In the genomic region with DNA sequence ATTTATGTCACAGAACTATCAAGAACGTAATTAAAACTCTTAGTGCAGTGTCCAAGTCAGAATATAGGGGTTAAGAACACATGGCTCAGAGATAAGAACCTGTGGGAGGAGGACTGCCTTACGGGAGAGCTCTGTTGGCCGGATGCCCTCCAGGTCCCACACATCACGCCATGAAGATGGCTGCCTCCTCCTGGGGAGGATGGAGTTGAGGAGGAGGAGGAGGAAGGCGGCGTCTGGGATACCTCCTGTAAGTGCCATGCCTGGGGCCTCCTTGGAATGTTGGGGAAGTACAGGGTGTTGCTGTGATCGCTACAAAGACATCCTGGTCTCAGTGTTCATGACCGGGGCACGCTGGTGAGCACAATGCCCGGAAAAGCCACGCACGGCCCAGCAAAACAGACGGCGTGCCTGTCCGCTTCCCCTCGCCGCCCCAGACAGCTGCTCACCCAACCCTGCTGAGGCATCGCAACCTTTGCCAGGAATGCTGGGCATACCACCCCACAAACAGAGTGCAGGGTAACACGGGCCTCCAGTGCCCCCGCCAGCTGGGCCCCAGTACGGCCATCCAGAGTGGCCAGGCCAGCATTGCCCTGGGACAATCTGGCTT, we compare ENCODE assay signal across 21 cellular contexts. TPM values are rescaled to one million over a fixed set of nuclear protein-coding genes. Genes with fewer than 3 reads are reported as not detected.
DNase-seq lines count a peak whose midpoint lies in the region; ATAC-seq, FAIRE-seq and TF ChIP-seq lines count a peak whose summit lies in the region.
"Had no signal": no experiment of that assay in that cellular context is flagged by ENCODE, and none has a peak within 500 bp of the region (broad histone marks: within the 10 kb centered on the region; RNA-seq: fewer than 3 reads in every experiment).

No MANE protein-coding gene starts in this region.

- TF ChIP-seq CTCF in liver (IDR thresholded peaks at IDR 0.05; ENCODE audit: low read depth, low read length, missing input control) (no peak), HepG2 (CRISPR knock-in tag; IDR thresholded peaks at IDR 0.05) (no peak), left lung (IDR thresholded peaks at IDR 0.05) (no peak), gastrocnemius medialis (IDR thresholded peaks at IDR 0.05 in 4 of 5, conservative IDR thresholded peaks at IDR 0.05 in 1 of 5) (no peak), glutamatergic neuron (IDR thresholded peaks at IDR 0.05; ENCODE audit: partially characterized antibody, unreplicated experiment) (no peak)

- no peak overlapping the region for H3K4me3 ChIP-seq in liver (ENCODE audit: low read depth in 1 of 3, low read length in 3 of 3)
- no peak overlapping the region for H3K4me3 ChIP-seq in HepG2 (replicated peaks in 1 of 3; ENCODE audit: insufficient read depth in 1 of 3, low read depth in 2 of 3, low read length in 3 of 3)
- no peak overlapping the region for H3K4me3 ChIP-seq in left lung
- no peak overlapping the region for H3K4me3 ChIP-seq in gastrocnemius medialis
- H3K4me3 ChIP-seq: coronary artery, prostate gland had no signal

- POLR2A ChIA-PET in HepG2 (lab: Yijun Ruan, JAX) = interaction anchor here (2.2 kb wide), 1 partner anchor 11 kb away, joined by 7 read pairs; no protein-coding TSS in a partner anchor

- peaks cover 3% of the 10 kb centered on the region for H3K27me3 Mint-ChIP-seq in glutamatergic neuron (ENCODE audit: unreplicated experiment)

- WGBS in liver = 93% methylated on average over 21 of the region's 21 CpGs
- WGBS in HepG2 (ENCODE audit: low lambda C conversion rate) = 74% methylated on average over 17 of the region's 21 CpGs

- H3K4me1 ChIP-seq in liver (ENCODE audit: control insufficient read depth in 4 of 4, insufficient read depth in 4 of 4, low read length in 3 of 4) = peaks cover 0 to 4% (median 0%) of the 10 kb centered on the region in 4 donors
- peaks cover 9% of the 10 kb centered on the region; the same call in 1 of the 2 replicates for H3K4me1 ChIP-seq in HepG2 (ENCODE audit: insufficient read depth, low read length)
- H3K4me1 ChIP-seq in left lung = peaks cover 6 to 38% of the 10 kb centered on the region in 2 donors
- peaks cover 8 to 14% of the 10 kb centered on the region in 2 donors for H3K4me1 ChIP-seq in gastrocnemius medialis
- H3K4me1 ChIP-seq: prostate gland had no signal

- no peak overlapping the region for H2AFZ ChIP-seq in HepG2 (ENCODE audit: low read length)

- FAIRE-seq in HepG2 (lab: Jason Lieb, UNC) = no peak
- FAIRE-seq: H54 had no signal

- in situ Hi-C loops in HepG2 (cut with HindIII; ENCODE audit: extremely low pct_ligation_motif_present, low pct_unique_long_range_greater_than_20kb) (no loop called here), gastrocnemius medialis (cut with MboI; ENCODE audit: low sequenced_read_pairs in 4 of 4) (no loop called here), G401 (cut with HindIII; ENCODE audit: low sequenced_read_pairs) (no loop called here)

- CTCF ChIA-PET in HepG2 (lab: Yijun Ruan, JAX; ENCODE audit: low intra/inter-chr PET ratio, low total read pairs) = no interaction called here

- H3K36me3 ChIP-seq in liver (ENCODE audit: control insufficient read depth in 4 of 4, insufficient read depth in 3 of 4, low read depth in 1 of 4, low read length in 3 of 4) = no peaks in the 10 kb centered on the region
- no peaks in the 10 kb centered on the region for H3K36me3 ChIP-seq in HepG2 (replicated peaks in 1 of 2; ENCODE audit: control insufficient read depth in 1 of 2, insufficient read depth in 2 of 2, low read length in 2 of 2)
- no peaks in the 10 kb centered on the region for H3K36me3 ChIP-seq in left lung
- H3K36me3 ChIP-seq in gastrocnemius medialis = no peaks in the 10 kb centered on the region
- H3K36me3 ChIP-seq: prostate gland had no signal

- H3K9ac ChIP-seq in liver (ENCODE audit: low read depth in 1 of 2, low read length in 2 of 2) = no peak overlapping the region
- no peak overlapping the region for H3K9ac ChIP-seq in HepG2 (ENCODE audit: insufficient read depth, low read depth, low read length)

- ATAC-seq in HepG2 (no peak), left lung (peak; percentile 12), gastrocnemius medialis (peak; percentile 50 to 74), GM18858 (IDR thresholded peaks at IDR 0.05; ENCODE audit: unreplicated experiment) (no peak)
- ATAC-seq: naive thymus-derived CD4-positive, alpha-beta T cell had no signal

- no peaks in the 10 kb centered on the region for H3K36me3 Mint-ChIP-seq in glutamatergic neuron (ENCODE audit: unreplicated experiment)
- H3K36me3 Mint-ChIP-seq: naive thymus-derived CD4-positive, alpha-beta T cell had no signal

- DNase-seq in HepG2 (ENCODE audit: low spot score) = no peak
- DNase-seq in left lung = peak in 1 of 2 donors; percentile 71
- DNase-seq in gastrocnemius medialis = no peak
- DNase-seq in GF-D8 (lab: John Stamatoyannopoulos, UW) = no peak
- DNase-seq in glutamatergic neuron = no peak
- no peak for DNase-seq in G401 (ENCODE audit: low spot score)
- DNase-seq: activated CD4-positive, CD25-positive, alpha-beta regulatory T cell; activated effector memory CD4-positive, alpha-beta T cell treated with anti-CD3 and anti-CD28 coated beads, Interleukin-2, amount 50 U/mL, for 16 hours; C1 segment of cervical spinal cord; erythroblast; Kasumi-1; naive thymus-derived CD4-positive, alpha-beta T cell; NCI-H1417 treated with DMSO at 0.1 percent for 48 hours; stimulated activated CD4-positive, alpha-beta T cell treated with anti-CD3 and anti-CD28 coated beads, Interleukin-2, amount 100 ng/mL, for 24 hours; substantia nigra had no signal

- H3K4me3 Mint-ChIP-seq in glutamatergic neuron (ENCODE audit: unreplicated experiment) = no peak overlapping the region
- H3K4me3 Mint-ChIP-seq: naive thymus-derived CD4-positive, alpha-beta T cell had no signal

- no peak for TF ChIP-seq POLR2A in HepG2 (IDR thresholded peaks at IDR 0.05; ENCODE audit: insufficient read depth in 1 of 2, low read depth in 2 of 2, low read length in 2 of 2)
- TF ChIP-seq POLR2A in gastrocnemius medialis (IDR thresholded peaks at IDR 0.05) = no peak

- H3K9me3 Mint-ChIP-seq in glutamatergic neuron (ENCODE audit: unreplicated experiment) = no peaks in the 10 kb centered on the region
- H3K9me3 Mint-ChIP-seq: naive thymus-derived CD4-positive, alpha-beta T cell had no signal

- TF ChIP-seq RAD21 in liver (IDR thresholded peaks at IDR 0.05) = no peak
- no peak for TF ChIP-seq RAD21 in HepG2 (CRISPR knock-in tag; IDR thresholded peaks at IDR 0.05)

- H3K27ac ChIP-seq in liver (ENCODE audit: low read depth in 1 of 2, low read length in 2 of 2) = no peak overlapping the region
- no peak overlapping the region for H3K27ac ChIP-seq in HepG2 (ENCODE audit: extremely low read length, insufficient read depth, low read length)
- H3K27ac ChIP-seq in left lung = peak overlapping the region in 1 of 2 donors; percentile 66
- peak overlapping the region; percentile 49 to 73 (median 70) for H3K27ac ChIP-seq in gastrocnemius medialis
- H3K27ac ChIP-seq: 22Rv1, prostate gland had no signal

- no peaks in the 10 kb centered on the region for H3K9me3 ChIP-seq in liver (ENCODE audit: control insufficient read depth in 4 of 4, low read length in 3 of 4)
- H3K9me3 ChIP-seq in HepG2 (ENCODE audit: low read length) = no peaks in the 10 kb centered on the region
- no peaks in the 10 kb centered on the region for H3K9me3 ChIP-seq in left lung
- H3K9me3 ChIP-seq in gastrocnemius medialis = no peaks in the 10 kb centered on the region
- H3K9me3 ChIP-seq: prostate gland had no signal

- H4K20me1 ChIP-seq in HepG2 (ENCODE audit: insufficient read depth, low read length) = no peaks in the 10 kb centered on the region

- H3K27me3 ChIP-seq in liver (ENCODE audit: control insufficient read depth in 4 of 4, insufficient read depth in 4 of 4, low read length in 3 of 4) (no peaks in the 10 kb centered on the region), HepG2 (ENCODE audit: control insufficient read depth in 1 of 2, insufficient read depth in 2 of 2, low read length in 2 of 2) (peaks cover 0 to 34% of the 10 kb centered on the region in 2 experiments), left lung (no peaks in the 10 kb centered on the region), gastrocnemius medialis (no peaks in the 10 kb centered on the region)

- H3K79me2 ChIP-seq in HepG2 (ENCODE audit: insufficient read depth, low read length) = no peaks in the 10 kb centered on the region

- H3K4me1 Mint-ChIP-seq in glutamatergic neuron (ENCODE audit: low read depth, unreplicated experiment) = no peaks in the 10 kb centered on the region

- H3K4me2 ChIP-seq in HepG2 (ENCODE audit: low read depth, low read length) = no peak overlapping the region

- BruUV-seq in HepG2 (replicated peaks; lab: Mats Ljungman, UMichigan) = no TSS peak

- H3K27ac Mint-ChIP-seq in glutamatergic neuron (ENCODE audit: unreplicated experiment) = no peak overlapping the region
- H3K27ac Mint-ChIP-seq: naive thymus-derived CD4-positive, alpha-beta T cell had no signal

- TF ChIP-seq EP300 in HepG2 (IDR thresholded peaks at IDR 0.05; ENCODE audit: low read depth in 2 of 2, low read length in 2 of 2) = no peak
- TF ChIP-seq EP300 in HepG2 (CRISPR knock-in tag; IDR thresholded peaks at IDR 0.05; ENCODE audit: borderline replicate concordance) = no peak

- intact Hi-C loops in HepG2 (cut with micrococcal nuclease; ENCODE audit: unreplicated experiment) (no loop called here), left lung (cut with DNase I) (no loop called here), gastrocnemius medialis (cut with DNase I; ENCODE audit: low total_unique reads) (no loop called here)

RNA-seq across cellular contexts. Expression of a gene that starts 28.7 kb away (rescaled TPM):
- total RNA-seq in liver (10 to 100 TPM; 18.7 to 25.8 TPM), HepG2 (2016; rRNA removed; fragmentation: Illumina TruSeq; extraction: Trizol) (4.3 and 5.8 TPM in 2 replicates), left lung (100 to 1,000 TPM; 416 to 512 TPM), gastrocnemius medialis (10 to 100 TPM; 26.7 to 50.6 (median 48.4) TPM), glutamatergic neuron (ENCODE audit: unreplicated experiment) (17.6 TPM)
- polyA plus RNA-seq in liver (10 to 100 TPM; 38.9 to 65.2 TPM), HepG2 (2011; rRNA removed) (38.3 and 40.1 TPM in 2 replicates)
- 1.3 and 2.0 TPM in 2 replicates for total RNA-seq in HepG2 (2016; cell fraction: cytosol; rRNA removed; fragmentation: Illumina TruSeq; extraction: Trizol; ENCODE audit: low read depth)
- total RNA-seq in HepG2 (2016; cell fraction: insoluble cytoplasmic fraction; rRNA removed; fragmentation: Illumina TruSeq; extraction: Trizol) = 2.4 and 6.9 TPM in 2 replicates
- 2.1 and 2.4 TPM in 2 replicates for total RNA-seq in HepG2 (2016; cell fraction: membrane; rRNA removed; fragmentation: Illumina TruSeq; extraction: Trizol)
- 5.9 and 6.5 TPM in 2 replicates for total RNA-seq in HepG2 (2016; cell fraction: nucleus; rRNA removed; fragmentation: Illumina TruSeq; extraction: Trizol)
- polyA plus RNA-seq in HepG2 (2011; cell fraction: cytosol; rRNA removed) = 30.3 and 47.3 TPM in 2 replicates
- 15.2 and 20.2 TPM in 2 replicates for polyA plus RNA-seq in HepG2 (2011; cell fraction: nucleus; rRNA removed)
- polyA plus RNA-seq in HepG2 (2012) = 30.0 and 52.7 TPM in 2 replicates
- polyA plus RNA-seq in HepG2 (2016; cell fraction: cytosol; fragmentation: Illumina TruSeq; extraction: Trizol; ENCODE audit: low read depth) = 1.4 and 1.8 TPM in 2 replicates
- polyA plus RNA-seq in HepG2 (2016; cell fraction: insoluble cytoplasmic fraction; fragmentation: Illumina TruSeq; extraction: Trizol; ENCODE audit: low read depth) = 5.2 and 5.4 TPM in 2 replicates
- 1.9 and 2.4 TPM in 2 replicates for polyA plus RNA-seq in HepG2 (2016; cell fraction: membrane; fragmentation: Illumina TruSeq; extraction: Trizol; ENCODE audit: low read depth)
- 10.1 and 12.9 TPM in 2 replicates for polyA plus RNA-seq in HepG2 (2016; cell fraction: nucleus; fragmentation: Illumina TruSeq; extraction: Trizol; ENCODE audit: insufficient read depth, low read depth)
- polyA minus RNA-seq in HepG2 (2011; rRNA and poly(A)+ RNA removed; ENCODE audit: low replicate concordance) = 21.6 and 243 TPM in 2 replicates
- polyA minus RNA-seq in HepG2 (2011; cell fraction: cytosol; rRNA and poly(A)+ RNA removed) = 12.1 and 13.6 TPM in 2 replicates
- 8.9 and 10.4 TPM in 2 replicates for polyA minus RNA-seq in HepG2 (2011; cell fraction: nucleus; rRNA and poly(A)+ RNA removed)
- total RNA-seq in G401 (2014; rRNA removed; shearing (Covaris generic)) = 34.3 and 46.6 TPM in 2 replicates

RNA-seq across cellular contexts. Expression of a gene that starts 47.0 kb away (rescaled TPM):
- total RNA-seq in liver (10 to 100 TPM in 1 of 2 donors, 1 to 10 TPM in 1; 2.1 to 10.8 TPM), HepG2 (2016; rRNA removed; fragmentation: Illumina TruSeq; extraction: Trizol) (0.20 and 0.22 TPM in 2 replicates), left lung (100 to 1,000 TPM; 254 to 401 TPM), gastrocnemius medialis (100 to 1,000 TPM in 2 of 4 donors, 10 to 100 TPM in 2; 78.8 to 118 (median 101) TPM), glutamatergic neuron (ENCODE audit: unreplicated experiment) (0.37 TPM)
- polyA plus RNA-seq in liver (1 to 10 TPM; 3.3 to 4.6 TPM), HepG2 (2011; rRNA removed) (0.25 and 0.63 TPM in 2 replicates)
- not detected in 2 replicates for total RNA-seq in HepG2 (2016; cell fraction: cytosol; rRNA removed; fragmentation: Illumina TruSeq; extraction: Trizol; ENCODE audit: low read depth)
- total RNA-seq in HepG2 (2016; cell fraction: insoluble cytoplasmic fraction; rRNA removed; fragmentation: Illumina TruSeq; extraction: Trizol) = 0.15 and 0.28 TPM in 2 replicates
- total RNA-seq in HepG2 (2016; cell fraction: membrane; rRNA removed; fragmentation: Illumina TruSeq; extraction: Trizol) = 0.03 and 0.15 TPM in 2 replicates
- total RNA-seq in HepG2 (2016; cell fraction: nucleus; rRNA removed; fragmentation: Illumina TruSeq; extraction: Trizol) = 0.12 and 0.19 TPM in 2 replicates
- 0.27 and 0.51 TPM in 2 replicates for polyA plus RNA-seq in HepG2 (2011; cell fraction: cytosol; rRNA removed)
- 0.79 and 2.1 TPM in 2 replicates for polyA plus RNA-seq in HepG2 (2011; cell fraction: nucleus; rRNA removed)
- 0.89 and 2.0 TPM in 2 replicates for polyA plus RNA-seq in HepG2 (2012)
- 0.08 TPM in 1 of 2 replicates, not detected in the other for polyA plus RNA-seq in HepG2 (2016; cell fraction: cytosol; fragmentation: Illumina TruSeq; extraction: Trizol; ENCODE audit: low read depth)
- 0.23 and 0.40 TPM in 2 replicates for polyA plus RNA-seq in HepG2 (2016; cell fraction: insoluble cytoplasmic fraction; fragmentation: Illumina TruSeq; extraction: Trizol; ENCODE audit: low read depth)
- not detected in 2 replicates for polyA plus RNA-seq in HepG2 (2016; cell fraction: membrane; fragmentation: Illumina TruSeq; extraction: Trizol; ENCODE audit: low read depth)
- polyA plus RNA-seq in HepG2 (2016; cell fraction: nucleus; fragmentation: Illumina TruSeq; extraction: Trizol; ENCODE audit: insufficient read depth, low read depth) = 0.08 and 0.84 TPM in 2 replicates
- polyA minus RNA-seq in HepG2 (2011; rRNA and poly(A)+ RNA removed; ENCODE audit: low replicate concordance) = 0.21 and 3.2 TPM in 2 replicates
- 0.26 and 0.89 TPM in 2 replicates for polyA minus RNA-seq in HepG2 (2011; cell fraction: cytosol; rRNA and poly(A)+ RNA removed)
- polyA minus RNA-seq in HepG2 (2011; cell fraction: nucleus; rRNA and poly(A)+ RNA removed) = 1.5 and 2.4 TPM in 2 replicates
- 0.06 and 0.34 TPM in 2 replicates for total RNA-seq in G401 (2014; rRNA removed; shearing (Covaris generic))
- polyA plus RNA-seq: naive thymus-derived CD4-positive, alpha-beta T cell had no signal

Comparison
In these comparisons a context has a peak if more than half of its experiments do, and no peak if none do; other contexts are left out.
1. H3K27ac ChIP-seq: peak in gastrocnemius medialis (4 of 4); none in liver (0 of 2) and HepG2 (single experiment).
2. ATAC-seq: peak in left lung (single experiment) and gastrocnemius medialis (2 of 2); none in HepG2 (single experiment) and GM18858 (single experiment).
3. RNA of a gene that starts 47.0 kb away (total RNA-seq): 254 to 401 TPM in left lung and 78.8 to 118 TPM in gastrocnemius medialis; 2.1 to 10.8 TPM in liver, 0.37 TPM in glutamatergic neuron (single experiment), 0.06 to 0.34 TPM in G401 and 0.03 to 0.28 TPM in HepG2; every median in the first group is over 4 times any median in the second.